2 cellular contexts compared by ENCODE assay signal in the genomic region with DNA sequence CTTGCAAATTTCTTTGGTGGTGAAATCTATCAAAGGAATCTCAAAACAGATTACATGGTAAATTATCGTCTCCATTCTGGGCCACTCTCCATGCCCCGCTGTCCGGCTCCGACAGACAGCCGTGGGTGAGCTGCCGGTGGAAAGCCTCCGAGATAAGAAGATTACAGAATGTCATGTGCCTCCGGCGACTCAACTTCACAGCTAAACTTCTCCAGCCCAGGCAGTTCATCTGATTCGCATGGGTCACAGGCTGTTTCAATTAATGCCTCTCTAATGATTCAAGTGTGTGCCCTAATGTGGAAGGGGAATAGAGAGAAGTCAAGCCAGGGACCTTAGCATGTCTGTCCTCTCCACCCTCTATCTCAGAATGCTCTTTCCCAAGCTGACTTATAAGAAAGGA.
TF ChIP-seq lines count a peak whose summit lies in the region.

No MANE protein-coding gene starts in this region.

TF ChIP-seq in SK-N-SH, 30 proteins besides CTCF, POLR2A, EP300 and RAD21 (continued from another document):
- TF ChIP-seq, protein P1, sequence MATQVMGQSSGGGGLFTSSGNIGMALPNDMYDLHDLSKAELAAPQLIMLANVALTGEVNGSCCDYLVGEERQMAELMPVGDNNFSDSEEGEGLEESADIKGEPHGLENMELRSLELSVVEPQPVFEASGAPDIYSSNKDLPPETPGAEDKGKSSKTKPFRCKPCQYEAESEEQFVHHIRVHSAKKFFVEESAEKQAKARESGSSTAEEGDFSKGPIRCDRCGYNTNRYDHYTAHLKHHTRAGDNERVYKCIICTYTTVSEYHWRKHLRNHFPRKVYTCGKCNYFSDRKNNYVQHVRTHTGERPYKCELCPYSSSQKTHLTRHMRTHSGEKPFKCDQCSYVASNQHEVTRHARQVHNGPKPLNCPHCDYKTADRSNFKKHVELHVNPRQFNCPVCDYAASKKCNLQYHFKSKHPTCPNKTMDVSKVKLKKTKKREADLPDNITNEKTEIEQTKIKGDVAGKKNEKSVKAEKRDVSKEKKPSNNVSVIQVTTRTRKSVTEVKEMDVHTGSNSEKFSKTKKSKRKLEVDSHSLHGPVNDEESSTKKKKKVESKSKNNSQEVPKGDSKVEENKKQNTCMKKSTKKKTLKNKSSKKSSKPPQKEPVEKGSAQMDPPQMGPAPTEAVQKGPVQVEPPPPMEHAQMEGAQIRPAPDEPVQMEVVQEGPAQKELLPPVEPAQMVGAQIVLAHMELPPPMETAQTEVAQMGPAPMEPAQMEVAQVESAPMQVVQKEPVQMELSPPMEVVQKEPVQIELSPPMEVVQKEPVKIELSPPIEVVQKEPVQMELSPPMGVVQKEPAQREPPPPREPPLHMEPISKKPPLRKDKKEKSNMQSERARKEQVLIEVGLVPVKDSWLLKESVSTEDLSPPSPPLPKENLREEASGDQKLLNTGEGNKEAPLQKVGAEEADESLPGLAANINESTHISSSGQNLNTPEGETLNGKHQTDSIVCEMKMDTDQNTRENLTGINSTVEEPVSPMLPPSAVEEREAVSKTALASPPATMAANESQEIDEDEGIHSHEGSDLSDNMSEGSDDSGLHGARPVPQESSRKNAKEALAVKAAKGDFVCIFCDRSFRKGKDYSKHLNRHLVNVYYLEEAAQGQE (IDR thresholded peaks at IDR 0.05; ENCODE audit: low read depth, low read length), result no peak
- no peak for TF ChIP-seq EZH2phosphoT487 (IDR thresholded peaks at IDR 0.05; ENCODE audit: borderline replicate concordance, low read depth)
- peak; percentile 62 for TF ChIP-seq RCOR1 (IDR thresholded peaks at IDR 0.05; ENCODE audit: low read length)
- no peak for TF ChIP-seq NFIC (IDR thresholded peaks at IDR 0.05; ENCODE audit: borderline replicate concordance)
- peak; percentile 88 for TF ChIP-seq GATA2 (CRISPR knock-in tag; IDR thresholded peaks at IDR 0.05)
- TF ChIP-seq FOSL2 (IDR thresholded peaks at IDR 0.05; ENCODE audit: borderline replicate concordance, low read depth), result no peak
- peak; percentile 28; the same call in 1 of the 2 replicates for TF ChIP-seq MXI1 (IDR thresholded peaks at IDR 0.05; ENCODE audit: low read depth, low read length)
- no peak for TF ChIP-seq POLR2AphosphoS5 (IDR thresholded peaks at IDR 0.05; ENCODE audit: low read depth, low read length)
- TF ChIP-seq, protein P2, sequence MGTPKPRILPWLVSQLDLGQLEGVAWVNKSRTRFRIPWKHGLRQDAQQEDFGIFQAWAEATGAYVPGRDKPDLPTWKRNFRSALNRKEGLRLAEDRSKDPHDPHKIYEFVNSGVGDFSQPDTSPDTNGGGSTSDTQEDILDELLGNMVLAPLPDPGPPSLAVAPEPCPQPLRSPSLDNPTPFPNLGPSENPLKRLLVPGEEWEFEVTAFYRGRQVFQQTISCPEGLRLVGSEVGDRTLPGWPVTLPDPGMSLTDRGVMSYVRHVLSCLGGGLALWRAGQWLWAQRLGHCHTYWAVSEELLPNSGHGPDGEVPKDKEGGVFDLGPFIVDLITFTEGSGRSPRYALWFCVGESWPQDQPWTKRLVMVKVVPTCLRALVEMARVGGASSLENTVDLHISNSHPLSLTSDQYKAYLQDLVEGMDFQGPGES (IDR thresholded peaks at IDR 0.05; ENCODE audit: low read depth, low read length), result no peak
- TF ChIP-seq, protein P3, sequence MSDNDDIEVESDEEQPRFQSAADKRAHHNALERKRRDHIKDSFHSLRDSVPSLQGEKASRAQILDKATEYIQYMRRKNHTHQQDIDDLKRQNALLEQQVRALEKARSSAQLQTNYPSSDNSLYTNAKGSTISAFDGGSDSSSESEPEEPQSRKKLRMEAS (IDR thresholded peaks at IDR 0.05; ENCODE audit: low read depth), result no peak
- TF ChIP-seq NRF1 (IDR thresholded peaks at IDR 0.05; ENCODE audit: low read depth, low read length), result no peak
- no peak for TF ChIP-seq TCF12 (IDR thresholded peaks at IDR 0.05)
- TF ChIP-seq CHD2 (IDR thresholded peaks at IDR 0.05; ENCODE audit: low read length, partially characterized antibody), result peak; percentile 7
- no peak for TF ChIP-seq FOXJ3 (CRISPR knock-in tag; IDR thresholded peaks at IDR 0.05)
- TF ChIP-seq SIN3A (IDR thresholded peaks at IDR 0.05; ENCODE audit: borderline replicate concordance, low read depth, low read length), result no peak
- no peak for TF ChIP-seq RFX5 (IDR thresholded peaks at IDR 0.05; ENCODE audit: low read length)
- TF ChIP-seq SMC3 (IDR thresholded peaks at IDR 0.05; ENCODE audit: low read depth, low read length), result no peak
- TF ChIP-seq, protein P4, sequence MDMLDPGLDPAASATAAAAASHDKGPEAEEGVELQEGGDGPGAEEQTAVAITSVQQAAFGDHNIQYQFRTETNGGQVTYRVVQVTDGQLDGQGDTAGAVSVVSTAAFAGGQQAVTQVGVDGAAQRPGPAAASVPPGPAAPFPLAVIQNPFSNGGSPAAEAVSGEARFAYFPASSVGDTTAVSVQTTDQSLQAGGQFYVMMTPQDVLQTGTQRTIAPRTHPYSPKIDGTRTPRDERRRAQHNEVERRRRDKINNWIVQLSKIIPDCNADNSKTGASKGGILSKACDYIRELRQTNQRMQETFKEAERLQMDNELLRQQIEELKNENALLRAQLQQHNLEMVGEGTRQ (IDR thresholded peaks at IDR 0.05; ENCODE audit: borderline replicate concordance, low read depth, low read length), result no peak

TF ChIP-seq in SK-N-SH treated with all-trans-retinoic acid at 6 μM for 48 hours, 23 proteins besides CTCF, POLR2A, EP300 and RAD21 (continued from another document):
- TF ChIP-seq ZNF8 (CRISPR knock-in tag; IDR thresholded peaks at IDR 0.05) (no peak), OSR1 (CRISPR knock-in tag; IDR thresholded peaks at IDR 0.05) (no peak), CSDC2 (CRISPR knock-in tag; IDR thresholded peaks at IDR 0.05) (no peak), TCF4 (CRISPR knock-in tag; IDR thresholded peaks at IDR 0.05; ENCODE audit: borderline replicate concordance) (no peak), ZNF565 (CRISPR knock-in tag; conservative IDR thresholded peaks at IDR 0.05; ENCODE audit: low read depth) (no peak)
- TF ChIP-seq, protein P5, sequence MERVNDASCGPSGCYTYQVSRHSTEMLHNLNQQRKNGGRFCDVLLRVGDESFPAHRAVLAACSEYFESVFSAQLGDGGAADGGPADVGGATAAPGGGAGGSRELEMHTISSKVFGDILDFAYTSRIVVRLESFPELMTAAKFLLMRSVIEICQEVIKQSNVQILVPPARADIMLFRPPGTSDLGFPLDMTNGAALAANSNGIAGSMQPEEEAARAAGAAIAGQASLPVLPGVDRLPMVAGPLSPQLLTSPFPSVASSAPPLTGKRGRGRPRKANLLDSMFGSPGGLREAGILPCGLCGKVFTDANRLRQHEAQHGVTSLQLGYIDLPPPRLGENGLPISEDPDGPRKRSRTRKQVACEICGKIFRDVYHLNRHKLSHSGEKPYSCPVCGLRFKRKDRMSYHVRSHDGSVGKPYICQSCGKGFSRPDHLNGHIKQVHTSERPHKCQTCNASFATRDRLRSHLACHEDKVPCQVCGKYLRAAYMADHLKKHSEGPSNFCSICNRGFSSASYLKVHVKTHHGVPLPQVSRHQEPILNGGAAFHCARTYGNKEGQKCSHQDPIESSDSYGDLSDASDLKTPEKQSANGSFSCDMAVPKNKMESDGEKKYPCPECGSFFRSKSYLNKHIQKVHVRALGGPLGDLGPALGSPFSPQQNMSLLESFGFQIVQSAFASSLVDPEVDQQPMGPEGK (CRISPR knock-in tag; IDR thresholded peaks at IDR 0.05; ENCODE audit: borderline replicate concordance), result no peak
